ENCODE assay signal across 28 cellular contexts in the genomic region with DNA sequence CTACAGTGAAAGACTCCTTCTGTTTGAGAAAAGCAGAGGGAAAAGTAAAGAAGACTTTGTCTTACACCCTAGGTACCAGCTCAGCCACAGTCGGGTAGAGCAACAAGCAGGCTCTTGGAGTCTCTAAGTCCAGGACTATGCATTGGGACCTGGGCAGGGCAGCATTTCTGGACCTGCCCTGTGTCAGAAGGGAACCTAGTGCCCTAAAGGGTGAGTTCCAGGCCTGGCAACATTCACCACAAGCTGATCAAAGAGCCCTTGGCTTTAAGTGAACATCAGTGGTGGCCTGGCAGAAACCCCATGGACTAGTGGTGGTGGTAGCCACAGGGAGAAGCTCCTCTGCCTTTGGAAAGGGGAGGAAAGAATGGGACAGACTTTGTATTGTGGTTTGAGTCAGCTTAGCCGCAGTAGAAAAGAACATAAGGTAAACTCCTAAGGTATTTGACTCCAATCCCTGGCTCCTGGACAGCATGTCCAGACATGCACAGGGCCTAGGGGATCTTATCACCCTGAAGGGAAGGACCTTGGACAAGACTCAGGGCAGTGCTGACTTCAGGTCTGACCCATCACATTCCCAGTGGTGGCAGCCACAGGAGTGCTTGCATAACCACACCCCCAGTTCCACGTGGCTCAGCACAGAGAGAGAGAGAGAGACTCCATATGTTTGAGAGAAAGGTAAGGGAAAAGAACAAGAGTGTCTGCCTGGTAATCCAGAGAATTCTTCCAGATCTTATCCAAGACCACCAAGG. TPM values are rescaled to one million over a fixed set of nuclear protein-coding genes. Genes with fewer than 3 reads are reported as not detected.
DNase-seq lines count a peak whose midpoint lies in the region; ATAC-seq, FAIRE-seq and TF ChIP-seq lines count a peak whose summit lies in the region.
"Had no signal": no experiment of that assay in that cellular context is flagged by ENCODE, and none has a peak within 500 bp of the region (broad histone marks: within the 10 kb centered on the region; RNA-seq: fewer than 3 reads in every experiment).

No MANE protein-coding gene starts in this region.

- peaks cover 2% of the 10 kb centered on the region for H3K4me1 Mint-ChIP-seq in stimulated activated naive CD8-positive, alpha-beta T cell treated with anti-CD3 and anti-CD28 coated beads, Interleukin-15, amount 100 ng/mL, for 72 hours
- H3K4me1 Mint-ChIP-seq: activated CD4-positive, alpha-beta T cell treated with anti-CD3 and anti-CD28 coated beads for 36 hours; natural killer cell; T-cell had no signal

- H3K36me3 ChIP-seq in SK-N-SH (replicated peaks in 1 of 2; ENCODE audit: control insufficient read depth in 1 of 2, insufficient read depth in 2 of 2, low read length in 1 of 2) (no peaks in the 10 kb centered on the region), mammary epithelial cell (ENCODE audit: insufficient read depth, low read length) (no peaks in the 10 kb centered on the region)
- H3K36me3 ChIP-seq: transverse colon had no signal

- dilution Hi-C loops in mammary epithelial cell (cut with HindIII; ENCODE audit: low sequenced_read_pairs), result no loop called here

- no peaks in the 10 kb centered on the region for H4K20me1 ChIP-seq in SK-N-SH (ENCODE audit: insufficient read depth)
- H4K20me1 ChIP-seq in mammary epithelial cell (ENCODE audit: insufficient read depth, low read length), result no peaks in the 10 kb centered on the region

- no peak for DNase-seq in SK-N-SH
- DNase-seq in mammary epithelial cell, result peak; percentile 98
- DNase-seq in islet precursor cell, result peak; percentile 78
- peak; percentile 27 for DNase-seq in urothelium cell line (ENCODE audit: low spot score)
- DNase-seq in stimulated activated naive CD8-positive, alpha-beta T cell treated with anti-CD3 and anti-CD28 coated beads, Interleukin-15, amount 100 ng/mL, for 72 hours, result no peak
- DNase-seq in NCI-H2171 treated with DMSO at 0.1 percent for 48 hours (lab: John Stamatoyannopoulos, UW), result no peak
- DNase-seq: activated CD4-positive, alpha-beta T cell treated with anti-CD3 and anti-CD28 coated beads for 36 hours; activated naive CD8-positive, alpha-beta T cell treated with anti-CD3 and anti-CD28 coated beads, Interleukin-2, amount 10 ng/mL, durations not matched to agents 7 days and 5 days; AML-193; cortex of kidney; DND-41; foreskin melanocyte; HCEC 1CT; kidney glomerular epithelial cell; natural killer cell; NCI-H1436; NCI-H526 treated with DMSO at 0.1 percent for 48 hours; stimulated activated CD4-positive, alpha-beta T cell treated with anti-CD3 and anti-CD28 coated beads, Interleukin-4, amount 100 ng/mL, for 1 hour; T-cell; transverse colon had no signal

- peaks cover 42% of the 10 kb centered on the region for H3K27me3 Mint-ChIP-seq in stimulated activated naive CD8-positive, alpha-beta T cell treated with anti-CD3 and anti-CD28 coated beads, Interleukin-15, amount 100 ng/mL, for 72 hours

- CTCF ChIA-PET in SK-N-SH (lab: Yijun Ruan, JAX) (interaction anchor here (1.4 to 2.2 kb wide), 2 partner anchors 10 to 209 kb away, joined by 7 to 9 read pairs; no protein-coding TSS in a partner anchor), mammary epithelial cell (lab: Charles Lee; ENCODE audit: low non-redundant PET) (no interaction called here)

- no peak for TF ChIP-seq CTCF in SK-N-SH (IDR thresholded peaks at IDR 0.05)
- TF ChIP-seq CTCF in mammary epithelial cell (conservative IDR thresholded peaks at IDR 0.05 in 1 of 2, IDR thresholded peaks at IDR 0.05 in 1 of 2; ENCODE audit: extremely low read depth in 1 of 2, insufficient read depth in 1 of 2, low read depth in 1 of 2, low read length in 2 of 2), result no peak

- peaks cover 24 to 27% of the 10 kb centered on the region in 2 donors for H3K9me3 Mint-ChIP-seq in stimulated activated naive CD8-positive, alpha-beta T cell treated with anti-CD3 and anti-CD28 coated beads, Interleukin-15, amount 100 ng/mL, for 72 hours

- in situ Hi-C loops in mammary epithelial cell (cut with MboI; ENCODE audit: low sequenced_read_pairs in 2 of 2), result no loop called here

- H3K4me3 ChIP-seq in SK-N-SH (ENCODE audit: low read depth in 2 of 2, low read length in 1 of 2), result no peak overlapping the region
- no peak overlapping the region for H3K4me3 ChIP-seq in mammary epithelial cell (replicated peaks in 1 of 3; ENCODE audit: insufficient read depth in 1 of 3, low read depth in 2 of 3, low read length in 3 of 3)
- H3K4me3 ChIP-seq: skin epidermis, transverse colon had no signal

- WGBS in SK-N-SH (ENCODE audit: low lambda C conversion rate), result 47% methylated on average over 3 of the region's 3 CpGs
- 48% methylated on average over 3 of the region's 3 CpGs for WGBS in mammary epithelial cell (ENCODE audit: low coverage, missing lambda C conversion rate)

- TF ChIP-seq RAD21 in SK-N-SH (IDR thresholded peaks at IDR 0.05; ENCODE audit: low read length), result no peak

- H3K9me2 ChIP-seq in SK-N-SH, result no peaks in the 10 kb centered on the region

- BruUV-seq in mammary epithelial cell (replicated peaks; lab: Mats Ljungman, UMichigan), result no TSS peak

- H3K27ac Mint-ChIP-seq in stimulated activated naive CD8-positive, alpha-beta T cell treated with anti-CD3 and anti-CD28 coated beads, Interleukin-15, amount 100 ng/mL, for 72 hours, result no peak overlapping the region
- H3K27ac Mint-ChIP-seq: activated CD4-positive, alpha-beta T cell treated with anti-CD3 and anti-CD28 coated beads for 36 hours; activated naive CD8-positive, alpha-beta T cell treated with anti-CD3 and anti-CD28 coated beads, Interleukin-2, amount 10 ng/mL, durations not matched to agents 7 days and 5 days; activated T-helper 2 cell treated with anti-CD3 and anti-CD28 coated beads, Interferon-gamma antibody, Interleukin-2, Interleukin-4, amounts not matched to agents 10 μg/mL and 5 μg/mL and 100 μg/mL, durations not matched to agents 14 hours and 24 hours and 36 hours; natural killer cell; stimulated activated naive CD8-positive, alpha-beta T cell treated with anti-CD3 and anti-CD28 coated beads, Interleukin-15, Interleukin-2, amounts not matched to agents 100 ng/mL and 50 ng/mL, for 24 hours; T-cell had no signal

- no peak overlapping the region for H2AFZ ChIP-seq in SK-N-SH (ENCODE audit: low read depth)
- peak overlapping the region; percentile 59 for H2AFZ ChIP-seq in mammary epithelial cell (ENCODE audit: low read depth, low read length)
- H2AFZ ChIP-seq: parathyroid adenoma had no signal

- H3K4me2 ChIP-seq in SK-N-SH, result no peak overlapping the region
- peak overlapping the region; percentile 15 for H3K4me2 ChIP-seq in mammary epithelial cell (ENCODE audit: insufficient read depth, low read depth, low read length)

- no peaks in the 10 kb centered on the region for H3F3A ChIP-seq in SK-N-SH (replicated peaks; ENCODE audit: insufficient read depth)

- no peak for FAIRE-seq in urothelium cell line (lab: Jason Lieb, UNC)
- FAIRE-seq: TTC549 had no signal

- ATAC-seq in SK-N-SH treated with all-trans-retinoic acid at 6 μM for 48 hours, result no peak
- ATAC-seq in stimulated activated naive CD8-positive, alpha-beta T cell treated with anti-CD3 and anti-CD28 coated beads, Interleukin-15, amount 100 ng/mL, for 72 hours, result no peak
- no peak for ATAC-seq in HG03139 (IDR thresholded peaks at IDR 0.05; ENCODE audit: unreplicated experiment)
- ATAC-seq: activated CD4-positive, alpha-beta T cell treated with anti-CD3 and anti-CD28 coated beads for 36 hours; natural killer cell; T-cell had no signal

- no peaks in the 10 kb centered on the region for H3K27me3 ChIP-seq in SK-N-SH (ENCODE audit: insufficient read depth)
- H3K27me3 ChIP-seq in mammary epithelial cell (ENCODE audit: insufficient read depth, low read length), result no peaks in the 10 kb centered on the region
- H3K27me3 ChIP-seq: transverse colon had no signal

- no peak overlapping the region for H3K4me3 Mint-ChIP-seq in stimulated activated naive CD8-positive, alpha-beta T cell treated with anti-CD3 and anti-CD28 coated beads, Interleukin-15, amount 100 ng/mL, for 72 hours
- H3K4me3 Mint-ChIP-seq: activated CD4-positive, alpha-beta T cell treated with anti-CD3 and anti-CD28 coated beads for 36 hours; activated naive CD8-positive, alpha-beta T cell treated with anti-CD3 and anti-CD28 coated beads, Interleukin-2, amount 10 ng/mL, durations not matched to agents 7 days and 5 days; natural killer cell; stimulated activated naive CD8-positive, alpha-beta T cell treated with anti-CD3 and anti-CD28 coated beads, Interleukin-15, Interleukin-2, amounts not matched to agents 100 ng/mL and 50 ng/mL, for 24 hours; T-cell had no signal

- H3K27ac ChIP-seq in SK-N-SH (ENCODE audit: low read depth in 2 of 2, low read length in 1 of 2) (no peak overlapping the region), mammary epithelial cell (ENCODE audit: insufficient read depth, low read depth, low read length) (peak overlapping the region; percentile 40)
- H3K27ac ChIP-seq: 22Rv1, parathyroid adenoma, skin epidermis, transverse colon had no signal

- H3K9ac ChIP-seq in SK-N-SH, result no peak overlapping the region
- no peak overlapping the region for H3K9ac ChIP-seq in mammary epithelial cell (ENCODE audit: insufficient read depth, low read length)
- H3K9ac ChIP-seq: parathyroid adenoma had no signal

- intact Hi-C loops in mammary epithelial cell (cut with micrococcal nuclease), result no loop called here

- H3K79me2 ChIP-seq in SK-N-SH (ENCODE audit: insufficient read depth) (no peaks in the 10 kb centered on the region), mammary epithelial cell (ENCODE audit: insufficient read depth, low read length) (no peaks in the 10 kb centered on the region)
- H3K79me2 ChIP-seq: parathyroid adenoma had no signal

- TF ChIP-seq EP300 in SK-N-SH (IDR thresholded peaks at IDR 0.05; ENCODE audit: borderline replicate concordance in 1 of 2, low read depth in 1 of 2, low read length in 1 of 2), result no peak

- H3K4me1 ChIP-seq in SK-N-SH (ENCODE audit: control insufficient read depth in 1 of 2, insufficient read depth in 2 of 2, low read depth in 1 of 2, low read length in 1 of 2), result no peaks in the 10 kb centered on the region
- H3K4me1 ChIP-seq in mammary epithelial cell (ENCODE audit: insufficient read depth, low read length), result peaks cover 17% of the 10 kb centered on the region
- H3K4me1 ChIP-seq: parathyroid adenoma, transverse colon had no signal

- peaks cover 10% of the 10 kb centered on the region for H3K9me3 ChIP-seq in SK-N-SH
- no peaks in the 10 kb centered on the region for H3K9me3 ChIP-seq in mammary epithelial cell (replicated peaks; ENCODE audit: insufficient read depth, low read length)

- POLR2A ChIA-PET in SK-N-SH (lab: Yijun Ruan, JAX), result no interaction called here

TF ChIP-seq in SK-N-SH treated with all-trans-retinoic acid at 6 μM for 48 hours, 23 proteins besides CTCF, POLR2A, EP300 and RAD21 (continues in another document):
- TF ChIP-seq OSR1 (CRISPR knock-in tag; IDR thresholded peaks at IDR 0.05), result no peak

RNA-seq across cellular contexts. Expression of a gene that starts 32.6 kb away (rescaled TPM):
- polyA plus RNA-seq in SK-N-SH (2012; rRNA removed) (not detected in 2 replicates), mammary epithelial cell (0.02 TPM)
- polyA plus RNA-seq in SK-N-SH (2012; cell fraction: cytosol; rRNA removed), result under 0.01 and 0.01 TPM in 2 replicates
- polyA plus RNA-seq in SK-N-SH (2012; cell fraction: nucleus; rRNA removed), result not detected in 2 replicates
- 1 to 10 TPM in 1 of 2 donors, not detected in 1; 3.0 TPM for total RNA-seq in mammary epithelial cell
- polyA minus RNA-seq in mammary epithelial cell, result not detected
- total RNA-seq: activated CD4-positive, alpha-beta T cell treated with anti-CD3 and anti-CD28 coated beads for 36 hours; activated naive CD8-positive, alpha-beta T cell treated with anti-CD3 and anti-CD28 coated beads, Interleukin-2, amount 10 ng/mL, durations not matched to agents 7 days and 5 days; activated T-helper 2 cell treated with anti-CD3 and anti-CD28 coated beads, Interferon-gamma antibody, Interleukin-2, Interleukin-4, amounts not matched to agents 10 μg/mL and 5 μg/mL and 100 μg/mL, durations not matched to agents 14 hours and 24 hours and 36 hours; natural killer cell; T-cell had no signal

RNA-seq across cellular contexts. Expression of a gene that starts 46.7 kb away (rescaled TPM):
- polyA plus RNA-seq in SK-N-SH (2012; rRNA removed), result 4.3 and 5.6 TPM in 2 replicates
- 3.2 and 4.6 TPM in 2 replicates for polyA plus RNA-seq in SK-N-SH (2012; cell fraction: cytosol; rRNA removed)
- 7.8 and 7.9 TPM in 2 replicates for polyA plus RNA-seq in SK-N-SH (2012; cell fraction: nucleus; rRNA removed)
- 100 to 1,000 TPM in 1 of 2 donors, 10 to 100 TPM in 1; 32.8 to 136 TPM for total RNA-seq in mammary epithelial cell
- polyA plus RNA-seq in mammary epithelial cell, result 23.2 TPM
- polyA minus RNA-seq in mammary epithelial cell, result 62.8 TPM
- total RNA-seq: activated naive CD8-positive, alpha-beta T cell treated with anti-CD3 and anti-CD28 coated beads, Interleukin-2, amount 10 ng/mL, durations not matched to agents 7 days and 5 days; activated T-helper 2 cell treated with anti-CD3 and anti-CD28 coated beads, Interferon-gamma antibody, Interleukin-2, Interleukin-4, amounts not matched to agents 10 μg/mL and 5 μg/mL and 100 μg/mL, durations not matched to agents 14 hours and 24 hours and 36 hours had no signal

Comparison
In these comparisons a context has a peak if more than half of its experiments do, and no peak if none do; other contexts are left out.
1. DNase-seq: peak in mammary epithelial cell (single experiment), islet precursor cell (single experiment) and urothelium cell line (single experiment); none in SK-N-SH (single experiment), stimulated activated naive CD8-positive, alpha-beta T cell treated with anti-CD3 and anti-CD28 coated beads, Interleukin-15, amount 100 ng/mL, for 72 hours (0 of 2) and NCI-H2171 treated with DMSO at 0.1 percent for 48 hours (single experiment).